1 cellular context compared by ENCODE assay signal in the genomic region with DNA sequence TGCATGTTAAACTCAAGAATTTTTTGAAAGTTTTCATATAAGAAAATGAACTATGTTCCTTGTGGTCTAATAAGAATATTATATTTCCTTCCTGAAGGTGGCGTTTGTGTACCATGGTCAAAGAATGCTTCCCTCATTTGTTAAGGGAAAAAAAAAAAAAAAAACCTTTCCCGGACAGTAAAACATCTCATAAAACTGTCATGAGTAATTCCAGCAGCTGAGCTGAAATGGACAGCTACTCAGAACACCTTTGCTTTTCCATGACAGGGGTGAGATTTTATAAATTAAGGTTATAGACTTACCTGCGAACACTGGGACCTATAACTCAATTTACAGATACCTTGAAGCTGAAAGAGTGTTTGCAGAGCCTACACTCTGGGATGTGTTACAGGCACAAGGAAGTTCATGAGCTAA.
TF ChIP-seq lines count a peak whose summit lies in the region.

No MANE protein-coding gene starts in this region.

TF ChIP-seq in K562, 482 proteins besides CTCF, POLR2A, EP300 and RAD21 (continued from another document):
- TF ChIP-seq E2F4 (CRISPR knock-in tag; IDR thresholded peaks at IDR 0.05; ENCODE audit: low read depth) (no peak), CCNT2 (IDR thresholded peaks at IDR 0.05; ENCODE audit: borderline replicate concordance, extremely low read depth, insufficient read length, low read depth, low read length) (no peak)
